Comparison of ENCODE assay signal across 19 cellular contexts in the genomic region with DNA sequence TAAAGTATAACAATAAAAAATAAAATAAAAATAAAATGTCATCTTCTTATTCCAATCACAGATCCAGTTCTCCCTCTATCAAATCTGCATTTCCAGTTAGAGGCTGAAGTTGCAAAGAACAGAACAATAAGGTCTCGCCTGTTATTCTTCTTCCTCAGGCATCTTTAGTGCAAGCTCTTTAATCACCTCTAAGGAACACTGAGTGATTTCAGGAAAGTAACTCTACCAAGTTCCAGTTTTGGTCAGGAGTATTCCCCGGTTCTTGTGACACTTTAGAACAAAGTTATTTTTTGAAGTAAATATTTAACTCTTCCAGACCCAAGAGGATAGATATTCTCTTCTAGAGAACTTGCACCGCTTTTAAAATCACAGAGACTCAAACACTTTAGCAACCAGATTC. TPM values are rescaled to one million over a fixed set of nuclear protein-coding genes. Genes with fewer than 3 reads are reported as not detected.
DNase-seq lines count a peak whose midpoint lies in the region; ATAC-seq and TF ChIP-seq lines count a peak whose summit lies in the region.
"Had no signal": no experiment of that assay in that cellular context is flagged by ENCODE, and none has a peak within 500 bp of the region (broad histone marks: within the 10 kb centered on the region; RNA-seq: fewer than 3 reads in every experiment).

No MANE protein-coding gene starts in this region.

- H3K27ac Mint-ChIP-seq in activated T-helper 17 cell treated with anti-CD3 and anti-CD28 coated beads, Interleukin-2, amount 50 U/mL, for 72 hours: peak overlapping the region; percentile 62
- H3K27ac Mint-ChIP-seq in nephron progenitor cell: peak overlapping the region; percentile 96
- H3K27ac Mint-ChIP-seq: B cell, CD14-positive monocyte had no signal

- H3K9me3 Mint-ChIP-seq in activated T-helper 17 cell treated with anti-CD3 and anti-CD28 coated beads, Interleukin-2, amount 50 U/mL, for 72 hours: no peaks in the 10 kb centered on the region
- H3K9me3 Mint-ChIP-seq in nephron progenitor cell: no peaks in the 10 kb centered on the region
- no peaks in the 10 kb centered on the region for H3K9me3 Mint-ChIP-seq in activated T-cell treated with anti-CD3 and anti-CD28 coated beads, Interleukin-2, amount 50 U/mL, for 4 hours
- H3K9me3 Mint-ChIP-seq: CD14-positive monocyte had no signal

- DNase-seq in nephron progenitor cell (no peak), SHP77 (lab: John Stamatoyannopoulos, UW) (no peak), SW480 (ENCODE audit: low spot score) (no peak)
- DNase-seq in activated CD4-positive, alpha-beta T cell treated with anti-CD3 and anti-CD28 coated beads, Interleukin-2, amount 50 U/mL, for 4 hours: no peak
- DNase-seq in activated T-cell treated with anti-CD3 and anti-CD28 coated beads, Interleukin-2, amount 50 U/mL, for 4 hours: no peak
- DNase-seq: H7, KBM-7, NCI-H1092 treated with DMSO at 0.1 percent for 48 hours, NCI-H1436 treated with DMSO at 0.1 percent for 48 hours, NCI-H1930, NCI-H226, NCI-H774, OCI-M1 had no signal

- H3K36me3 Mint-ChIP-seq in activated T-helper 17 cell treated with anti-CD3 and anti-CD28 coated beads, Interleukin-2, amount 50 U/mL, for 72 hours (ENCODE audit: low read depth): no peaks in the 10 kb centered on the region
- H3K36me3 Mint-ChIP-seq in nephron progenitor cell (ENCODE audit: low read depth): peaks cover 9% of the 10 kb centered on the region
- H3K36me3 Mint-ChIP-seq in activated T-cell treated with anti-CD3 and anti-CD28 coated beads, Interleukin-2, amount 50 U/mL, for 4 hours (ENCODE audit: insufficient read depth): no peaks in the 10 kb centered on the region

- peak; percentile 31 for ATAC-seq in GM19463 (IDR thresholded peaks at IDR 0.05; ENCODE audit: unreplicated experiment)
- ATAC-seq in activated T-helper 17 cell treated with anti-CD3 and anti-CD28 coated beads, Interleukin-2, amount 50 U/mL, for 72 hours (replicated peaks): no peak
- no peak for ATAC-seq in activated T-cell treated with anti-CD3 and anti-CD28 coated beads, Interleukin-2, amount 50 U/mL, for 4 hours
- ATAC-seq: A549, Right ventricle myocardium inferior had no signal

- no peak overlapping the region for H3K4me3 Mint-ChIP-seq in activated T-helper 17 cell treated with anti-CD3 and anti-CD28 coated beads, Interleukin-2, amount 50 U/mL, for 72 hours
- peak overlapping the region; percentile 2 for H3K4me3 Mint-ChIP-seq in nephron progenitor cell
- H3K4me3 Mint-ChIP-seq in activated T-cell treated with anti-CD3 and anti-CD28 coated beads, Interleukin-2, amount 50 U/mL, for 4 hours: no peak overlapping the region
- H3K4me3 Mint-ChIP-seq: B cell, CD14-positive monocyte had no signal

- no peak for TF ChIP-seq CTCF in nephron progenitor cell (IDR thresholded peaks at IDR 0.05)

- peaks cover 24% of the 10 kb centered on the region for H3K27me3 Mint-ChIP-seq in activated T-helper 17 cell treated with anti-CD3 and anti-CD28 coated beads, Interleukin-2, amount 50 U/mL, for 72 hours
- H3K27me3 Mint-ChIP-seq in nephron progenitor cell (ENCODE audit: low read depth, poor library complexity): peaks cover 8% of the 10 kb centered on the region
- H3K27me3 Mint-ChIP-seq in activated T-cell treated with anti-CD3 and anti-CD28 coated beads, Interleukin-2, amount 50 U/mL, for 4 hours (ENCODE audit: low read depth): peaks cover 4% of the 10 kb centered on the region

- H3K4me1 Mint-ChIP-seq in activated T-helper 17 cell treated with anti-CD3 and anti-CD28 coated beads, Interleukin-2, amount 50 U/mL, for 72 hours: no peaks in the 10 kb centered on the region
- peaks cover 62% of the 10 kb centered on the region for H3K4me1 Mint-ChIP-seq in nephron progenitor cell
- H3K4me1 Mint-ChIP-seq in activated T-cell treated with anti-CD3 and anti-CD28 coated beads, Interleukin-2, amount 50 U/mL, for 4 hours (ENCODE audit: low read depth): no peaks in the 10 kb centered on the region
- H3K4me1 Mint-ChIP-seq: CD14-positive monocyte had no signal

RNA-seq across cellular contexts. Expression of gene DICER1, which starts 57.8 kb away (rescaled TPM):
- 10 to 100 TPM; 46.5 to 48.1 TPM for total RNA-seq in activated T-helper 17 cell treated with anti-CD3 and anti-CD28 coated beads, Interleukin-2, amount 50 U/mL, for 72 hours
- 10 to 100 TPM; 43.7 to 49.7 (median 46.2) TPM for total RNA-seq in activated T-cell treated with anti-CD3 and anti-CD28 coated beads, Interleukin-2, amount 50 U/mL, for 4 hours
